Comparison of ENCODE assay signal across 9 cellular contexts in genomic region chr15:96345560-96346389, GRCh38.
DNase-seq lines count a peak whose midpoint lies in the region; ATAC-seq, FAIRE-seq and TF ChIP-seq lines count a peak whose summit lies in the region.
"Had no signal": no experiment of that assay in that cellular context is flagged by ENCODE, and none has a peak within 500 bp of the region (broad histone marks: within the 10 kb centered on the region; RNA-seq: fewer than 3 reads in every experiment).

No MANE protein-coding gene starts in this region.

- H3K4me3 ChIP-seq in GM12864 (ENCODE audit: low read depth, low read length): no peak overlapping the region
- H3K4me3 ChIP-seq in brain microvascular endothelial cell (ENCODE audit: low read depth, low read length): peak overlapping the region; percentile 79

- no peak for DNase-seq in GM12864 (ENCODE audit: low read depth)
- DNase-seq in NCI-H524 treated with DMSO at 0.1 percent for 48 hours (lab: John Stamatoyannopoulos, UW): peak; percentile 65
- peak; percentile 57 for DNase-seq in brain microvascular endothelial cell
- no peak for DNase-seq in stimulated activated naive B cell treated with anti-CD40 and anti-IgM and Interleukin-4, amounts not matched to agents 10 μg/mL and 1 μg/mL and 100 μg/mL, for 72 hours
- DNase-seq in urothelium cell line (ENCODE audit: low spot score): no peak
- DNase-seq: activated T-cell treated with anti-CD3 and anti-CD28 coated beads, Interleukin-2, amount 50 U/mL, for 4 hours had no signal

- TF ChIP-seq CTCF in GM12864 (IDR thresholded peaks at IDR 0.05; ENCODE audit: low read depth, low read length, missing control alignments) (peak; percentile 16), brain microvascular endothelial cell (IDR thresholded peaks at IDR 0.05; ENCODE audit: low read depth, low read length, missing control alignments) (peak; percentile 54)

- FAIRE-seq in islet of Langerhans (lab: Jason Lieb, UNC) (peak; percentile 55), urothelium cell line (lab: Jason Lieb, UNC) (no peak)

- H3K36me3 ChIP-seq in brain microvascular endothelial cell (replicated peaks): peaks cover 32% of the 10 kb centered on the region

- peak overlapping the region; percentile 22 to 25 for H3K4me3 Mint-ChIP-seq in stimulated activated naive B cell treated with anti-CD40 and anti-IgM and Interleukin-4, amounts not matched to agents 10 μg/mL and 1 μg/mL and 100 μg/mL, for 72 hours
- H3K4me3 Mint-ChIP-seq: activated T-cell treated with anti-CD3 and anti-CD28 coated beads, Interleukin-2, amount 50 U/mL, for 4 hours had no signal

- peak overlapping the region; percentile 77 for H3K27ac ChIP-seq in brain microvascular endothelial cell

- H3K27ac Mint-ChIP-seq in stimulated activated naive B cell treated with anti-CD40 and anti-IgM and Interleukin-4, amounts not matched to agents 10 μg/mL and 1 μg/mL and 100 μg/mL, for 72 hours: peak overlapping the region; percentile 80

- ATAC-seq in HG02623 (IDR thresholded peaks at IDR 0.05; ENCODE audit: unreplicated experiment) (peak; percentile 43), GM21528 (IDR thresholded peaks at IDR 0.05; ENCODE audit: low FRiP score, unreplicated experiment) (no peak)
- no peak for ATAC-seq in stimulated activated naive B cell treated with anti-CD40 and anti-IgM and Interleukin-4, amounts not matched to agents 10 μg/mL and 1 μg/mL and 100 μg/mL, for 72 hours (replicated peaks)

- peaks cover 2 to 14% of the 10 kb centered on the region in 2 donors for H3K4me1 Mint-ChIP-seq in stimulated activated naive B cell treated with anti-CD40 and anti-IgM and Interleukin-4, amounts not matched to agents 10 μg/mL and 1 μg/mL and 100 μg/mL, for 72 hours

- peaks cover 0 to 2% of the 10 kb centered on the region in 2 donors for H3K9me3 Mint-ChIP-seq in stimulated activated naive B cell treated with anti-CD40 and anti-IgM and Interleukin-4, amounts not matched to agents 10 μg/mL and 1 μg/mL and 100 μg/mL, for 72 hours
- H3K9me3 Mint-ChIP-seq: activated T-cell treated with anti-CD3 and anti-CD28 coated beads, Interleukin-2, amount 50 U/mL, for 4 hours had no signal

- peaks cover 91 to 100% of the 10 kb centered on the region in 2 donors for H3K27me3 Mint-ChIP-seq in stimulated activated naive B cell treated with anti-CD40 and anti-IgM and Interleukin-4, amounts not matched to agents 10 μg/mL and 1 μg/mL and 100 μg/mL, for 72 hours

- H3K36me3 Mint-ChIP-seq in stimulated activated naive B cell treated with anti-CD40 and anti-IgM and Interleukin-4, amounts not matched to agents 10 μg/mL and 1 μg/mL and 100 μg/mL, for 72 hours: peaks cover 0 to 5% of the 10 kb centered on the region in 2 donors

- in situ Hi-C loops in brain microvascular endothelial cell (cut with HindIII; ENCODE audit: low pct_ligation_motif_present, low sequenced_read_pairs): loop anchor here (25.0 kb wide), 2 partner anchors 1058 to 1308 kb away; no protein-coding TSS in a partner anchor

- H3K27me3 ChIP-seq in brain microvascular endothelial cell (replicated peaks): no peaks in the 10 kb centered on the region

Comparison
In these comparisons a context has a peak if more than half of its experiments do, and no peak if none do; other contexts are left out.
1. DNase-seq: peak in NCI-H524 treated with DMSO at 0.1 percent for 48 hours (single experiment) and brain microvascular endothelial cell (single experiment); none in GM12864 (single experiment), stimulated activated naive B cell treated with anti-CD40 and anti-IgM and Interleukin-4, amounts not matched to agents 10 μg/mL and 1 μg/mL and 100 μg/mL, for 72 hours (single experiment) and urothelium cell line (single experiment).